Comparison of ENCODE assay signal across 8 cellular contexts in genomic region chr4:40173470-40173875, GRCh38. TPM values are rescaled to one million over a fixed set of nuclear protein-coding genes. Genes with fewer than 3 reads are reported as not detected.
DNase-seq lines count a peak whose midpoint lies in the region; ATAC-seq, FAIRE-seq and TF ChIP-seq lines count a peak whose summit lies in the region.

No MANE protein-coding gene starts in this region.

- H3K36me3 Mint-ChIP-seq in naive B cell: no peaks in the 10 kb centered on the region

- DNase-seq in naive B cell (peak; percentile 45), D721Med (ENCODE audit: insufficient read length, low spot score) (no peak), HT-29 (ENCODE audit: low spot score) (no peak), NCI-H1105 (lab: John Stamatoyannopoulos, UW) (no peak), H4 (ENCODE audit: low spot score) (no peak)

- FAIRE-seq in D721Med (lab: Jason Lieb, UNC): no peak

- no peak for TF ChIP-seq CTCF in D721Med (IDR thresholded peaks at IDR 0.05; ENCODE audit: insufficient read depth, missing control alignments)

- ATAC-seq in GM18909 (IDR thresholded peaks at IDR 0.05; ENCODE audit: poor library complexity, unreplicated experiment) (peak; percentile 81), GM21786 (IDR thresholded peaks at IDR 0.05; ENCODE audit: unreplicated experiment) (peak; percentile 79), HG03575 (IDR thresholded peaks at IDR 0.05; ENCODE audit: extremely low read depth, insufficient number of reproducible peaks, low FRiP score, unreplicated experiment) (peak; percentile 66), naive B cell (ENCODE audit: low read depth in 2 of 2) (peak; percentile 92 to 95)

- H3K27me3 Mint-ChIP-seq in naive B cell: no peaks in the 10 kb centered on the region

- H3K4me1 Mint-ChIP-seq in naive B cell: peaks cover 34 to 69% (median 43%) of the 10 kb centered on the region in 3 donors

- peak overlapping the region; percentile 27 to 90 (median 70) for H3K4me3 Mint-ChIP-seq in naive B cell

- no peaks in the 10 kb centered on the region for H3K9me3 Mint-ChIP-seq in naive B cell

- H3K27ac Mint-ChIP-seq in naive B cell: peak overlapping the region; percentile 10 to 94 (median 68)

RNA-seq across cellular contexts. Expression of gene RHOH, which starts 23.4 kb away (rescaled TPM):
- polyA plus RNA-seq in naive B cell (ENCODE audit: low read depth in 6 of 6): 100 to 1,000 TPM; 411 to 590 (median 456) TPM
- total RNA-seq in HT-29 (2014; rRNA removed; shearing (Covaris generic)): not detected in 2 replicates
- 0.49 TPM in 1 of 2 replicates, not detected in the other for total RNA-seq in H4 (2014; rRNA removed; shearing (Covaris generic))
